14 cellular contexts compared by ENCODE assay signal in genomic region chr10:11824825-11825224, GRCh38. TPM values are rescaled to one million over a fixed set of nuclear protein-coding genes. Genes with fewer than 3 reads are reported as not detected.
A peak's percentile ranks its signal among the peaks of the same experiment; 100 is the strongest.
DNase-seq lines count a peak whose midpoint lies in the region; ATAC-seq and TF ChIP-seq lines count a peak whose summit lies in the region.
"Had no signal": no experiment of that assay in that cellular context is flagged by ENCODE, and none has a peak within 500 bp of the region (broad histone marks: within the 10 kb centered on the region; RNA-seq: fewer than 3 reads in every experiment).

No MANE protein-coding gene starts in this region.

- peak overlapping the region; percentile 91 for H3K4me3 Mint-ChIP-seq in activated naive CD8-positive, alpha-beta T cell
- H3K4me3 Mint-ChIP-seq in activated naive CD8-positive, alpha-beta T cell treated with anti-CD3 and anti-CD28 coated beads for 36 hours = no peak overlapping the region
- peak overlapping the region; percentile 35 for H3K4me3 Mint-ChIP-seq in endothelial cell (ENCODE audit: unreplicated experiment)
- H3K4me3 Mint-ChIP-seq: central memory CD8-positive, alpha-beta T cell had no signal

- H3K27ac Mint-ChIP-seq in activated naive CD8-positive, alpha-beta T cell = no peak overlapping the region
- no peak overlapping the region for H3K27ac Mint-ChIP-seq in activated naive CD8-positive, alpha-beta T cell treated with anti-CD3 and anti-CD28 coated beads for 36 hours
- no peak overlapping the region for H3K27ac Mint-ChIP-seq in endothelial cell (ENCODE audit: unreplicated experiment)

- no peak for TF ChIP-seq CTCF in endothelial cell (IDR thresholded peaks at IDR 0.05; ENCODE audit: unreplicated experiment)

- 79% methylated on average over 11 of the region's 11 CpGs for WGBS in urinary bladder

- no peaks in the 10 kb centered on the region for H3K36me3 Mint-ChIP-seq in activated naive CD8-positive, alpha-beta T cell
- H3K36me3 Mint-ChIP-seq in activated naive CD8-positive, alpha-beta T cell treated with anti-CD3 and anti-CD28 coated beads for 36 hours = no peaks in the 10 kb centered on the region
- no peaks in the 10 kb centered on the region for H3K36me3 Mint-ChIP-seq in endothelial cell (ENCODE audit: low read depth, unreplicated experiment)

- H3K27me3 ChIP-seq in MG63 = no peaks in the 10 kb centered on the region

- no peaks in the 10 kb centered on the region for H3K36me3 ChIP-seq in urinary bladder (ENCODE audit: insufficient read depth)
- H3K36me3 ChIP-seq in MG63 = no peaks in the 10 kb centered on the region
- H3K36me3 ChIP-seq: gastrocnemius medialis had no signal

- peaks cover 9% of the 10 kb centered on the region for H3K4me1 Mint-ChIP-seq in activated naive CD8-positive, alpha-beta T cell (ENCODE audit: low read depth)
- H3K4me1 Mint-ChIP-seq in activated naive CD8-positive, alpha-beta T cell treated with anti-CD3 and anti-CD28 coated beads for 36 hours = peaks cover 6% of the 10 kb centered on the region
- H3K4me1 Mint-ChIP-seq in endothelial cell (ENCODE audit: unreplicated experiment) = peaks cover 15% of the 10 kb centered on the region

- H3K4me1 ChIP-seq in urinary bladder (ENCODE audit: insufficient read depth) = no peaks in the 10 kb centered on the region
- H3K4me1 ChIP-seq: gastrocnemius medialis had no signal

- no peak for DNase-seq in activated naive CD8-positive, alpha-beta T cell treated with anti-CD3 and anti-CD28 coated beads for 36 hours
- DNase-seq in endothelial cell (ENCODE audit: low spot score) (no peak), mucosa of gallbladder (ENCODE audit: low spot score) (peak; percentile 31), MG63 (no peak)
- DNase-seq in activated CD4-positive, alpha-beta T cell treated with anti-CD3 and anti-CD28 coated beads, Interleukin-2, amount 50 U/mL, for 48 hours = no peak
- DNase-seq: activated T-cell treated with anti-CD3 and anti-CD28 coated beads, Interleukin-2, amount 50 U/mL, for 48 hours; gastrocnemius medialis; KG1; retina; SHP77 had no signal

- no peak overlapping the region for H3K27ac ChIP-seq in urinary bladder (ENCODE audit: low read depth)
- H3K27ac ChIP-seq: gastrocnemius medialis had no signal

- ATAC-seq in GM18511 (IDR thresholded peaks at IDR 0.05; ENCODE audit: unreplicated experiment) = no peak
- ATAC-seq: gastrocnemius medialis had no signal

- no peaks in the 10 kb centered on the region for H3K9me3 Mint-ChIP-seq in activated naive CD8-positive, alpha-beta T cell (ENCODE audit: low read depth)
- H3K9me3 Mint-ChIP-seq in activated naive CD8-positive, alpha-beta T cell treated with anti-CD3 and anti-CD28 coated beads for 36 hours = no peaks in the 10 kb centered on the region
- no peaks in the 10 kb centered on the region for H3K9me3 Mint-ChIP-seq in endothelial cell (ENCODE audit: unreplicated experiment)
- H3K9me3 Mint-ChIP-seq: central memory CD8-positive, alpha-beta T cell had no signal

- H3K4me3 ChIP-seq in urinary bladder (ENCODE audit: low read depth, low read length) (peak overlapping the region; percentile 94), MG63 (no peak overlapping the region)

- H3K27me3 Mint-ChIP-seq in activated naive CD8-positive, alpha-beta T cell = peaks cover 25% of the 10 kb centered on the region
- peaks cover 57% of the 10 kb centered on the region for H3K27me3 Mint-ChIP-seq in activated naive CD8-positive, alpha-beta T cell treated with anti-CD3 and anti-CD28 coated beads for 36 hours
- peaks cover 1% of the 10 kb centered on the region for H3K27me3 Mint-ChIP-seq in endothelial cell (ENCODE audit: unreplicated experiment)

- no peaks in the 10 kb centered on the region for H3K9me3 ChIP-seq in MG63
- H3K9me3 ChIP-seq: gastrocnemius medialis had no signal

RNA-seq across cellular contexts. Expression of gene PROSER2, which starts 1.7 kb away (rescaled TPM):
- total RNA-seq in activated naive CD8-positive, alpha-beta T cell treated with anti-CD3 and anti-CD28 coated beads for 36 hours = 1 to 10 TPM; 1.5 to 2.8 TPM
- total RNA-seq in endothelial cell (ENCODE audit: unreplicated experiment) (5.7 TPM), mucosa of gallbladder (8.8 TPM), urinary bladder (3.2 TPM)
- 6.6 TPM for polyA plus RNA-seq in urinary bladder
- total RNA-seq in MG63 (2014; rRNA removed; shearing (Covaris generic); ENCODE audit: low replicate concordance) = 2.1 and 3.5 TPM in 2 replicates
